In genomic region chr3:190289989-190290388, GRCh38 we compare ENCODE assay signal across 1 cellular context.
A peak's percentile ranks its signal among the peaks of the same experiment; 100 is the strongest.
TF ChIP-seq lines count a peak whose summit lies in the region.

No MANE protein-coding gene starts in this region.

TF ChIP-seq in GM12878, 131 proteins besides CTCF, POLR2A, EP300 and RAD21 (continued from another document):
- TF ChIP-seq SKIL (IDR thresholded peaks at IDR 0.05; ENCODE audit: low read depth, poor library complexity, severe bottlenecking) (peak; percentile 23), CBX5 (IDR thresholded peaks at IDR 0.05; ENCODE audit: low read depth) (no peak), FOXM1 (IDR thresholded peaks at IDR 0.05; ENCODE audit: low read depth, low read length) (0 out of 2 replicates have a peak, but pooled peaks have one; percentile 16), CEBPB (IDR thresholded peaks at IDR 0.05; ENCODE audit: borderline replicate concordance in 1 of 2, low read depth in 2 of 2, low read length in 2 of 2) (peak in 1 of 2 experiments; percentile 44; a peak in 1 of 4 replicates)
- TF ChIP-seq, protein P1, sequence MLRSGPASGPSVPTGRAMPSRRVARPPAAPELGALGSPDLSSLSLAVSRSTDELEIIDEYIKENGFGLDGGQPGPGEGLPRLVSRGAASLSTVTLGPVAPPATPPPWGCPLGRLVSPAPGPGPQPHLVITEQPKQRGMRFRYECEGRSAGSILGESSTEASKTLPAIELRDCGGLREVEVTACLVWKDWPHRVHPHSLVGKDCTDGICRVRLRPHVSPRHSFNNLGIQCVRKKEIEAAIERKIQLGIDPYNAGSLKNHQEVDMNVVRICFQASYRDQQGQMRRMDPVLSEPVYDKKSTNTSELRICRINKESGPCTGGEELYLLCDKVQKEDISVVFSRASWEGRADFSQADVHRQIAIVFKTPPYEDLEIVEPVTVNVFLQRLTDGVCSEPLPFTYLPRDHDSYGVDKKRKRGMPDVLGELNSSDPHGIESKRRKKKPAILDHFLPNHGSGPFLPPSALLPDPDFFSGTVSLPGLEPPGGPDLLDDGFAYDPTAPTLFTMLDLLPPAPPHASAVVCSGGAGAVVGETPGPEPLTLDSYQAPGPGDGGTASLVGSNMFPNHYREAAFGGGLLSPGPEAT (IDR thresholded peaks at IDR 0.05; ENCODE audit: low read depth), result peak; percentile 63; the same call in 1 of the 2 replicates
